ENCODE assay signal across 8 cellular contexts in genomic region chrX:155070975-155071693, GRCh38. TPM values are rescaled to one million over a fixed set of nuclear protein-coding genes. Genes with fewer than 3 reads are reported as not detected.
DNase-seq lines count a peak whose midpoint lies in the region; ATAC-seq, FAIRE-seq and TF ChIP-seq lines count a peak whose summit lies in the region.

BRCC3 (plus strand) TSS chrX:155071508; CDS start chrX:155071528, 20 bp downstream.
A gene with protein sequence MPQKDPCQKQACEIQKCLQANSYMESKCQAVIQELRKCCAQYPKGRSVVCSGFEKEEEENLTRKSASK (minus strand): TSS chrX:155071136. CDS start chrX:155064023, 7,113 bp downstream.
MTCP1 (minus strand) TSS chrX:155071136; CDS start chrX:155066010, 5,126 bp downstream.

- peak within 1 kb of the TSS; percentile 36 to 60 (median 50) for H3K4me3 ChIP-seq in adrenal gland
- peak within 1 kb of the TSS; percentile 77 for H3K4me3 ChIP-seq in left ventricle myocardium inferior
- H3K4me3 ChIP-seq in prostate gland = peak within 1 kb of the TSS; percentile 47 to 54

- H3K36me3 ChIP-seq in adrenal gland (replicated peaks in 1 of 2) (peaks cover 0 to 9% of the 10 kb centered on the region in 2 donors), left ventricle myocardium inferior (no peaks in the 10 kb centered on the region), prostate gland (no peaks in the 10 kb centered on the region)

- H3K9me3 ChIP-seq in adrenal gland (replicated peaks in 1 of 3) (no peaks in the 10 kb centered on the region), left ventricle myocardium inferior (replicated peaks) (no peaks in the 10 kb centered on the region), prostate gland (no peaks in the 10 kb centered on the region)

- whole genome bisulfite sequencing in adrenal gland, 4 donors = 1 to 42% (median 24%) methylated on average over 17 to 80 of the region's 81 CpGs; no CpG with 5 or more reads in 1 of the 4 donors
- WGBS in prostate gland = under 1% methylated on average over 17 of the region's 81 CpGs

- TF ChIP-seq POLR2A in GM12892 (IDR thresholded peaks at IDR 0.05; ENCODE audit: low read depth, low read length) (peak; percentile 90), adrenal gland (IDR thresholded peaks at IDR 0.05) (peak; percentile 51 to 74), prostate gland (IDR thresholded peaks at IDR 0.05) (peak; percentile 65)

- peak; percentile 87 for ATAC-seq in HG02763 (IDR thresholded peaks at IDR 0.05; ENCODE audit: unreplicated experiment)

- intact Hi-C loops in adrenal gland (cut with DNase I) (no loop called here), left ventricle myocardium inferior (cut with micrococcal nuclease) (no loop called here), prostate gland (cut with DNase I) (loop anchor here (5.0 kb wide), 1 partner anchor 89 kb away; no protein-coding TSS in a partner anchor)

- H3K27me3 ChIP-seq in adrenal gland = no peaks in the 10 kb centered on the region
- H3K27me3 ChIP-seq in left ventricle myocardium inferior (ENCODE audit: low read depth) = no peaks in the 10 kb centered on the region
- H3K27me3 ChIP-seq in prostate gland (replicated peaks; ENCODE audit: insufficient read depth) = no peaks in the 10 kb centered on the region

- TF ChIP-seq CTCF in adrenal gland (IDR thresholded peaks at IDR 0.05) = no peak
- TF ChIP-seq CTCF in left ventricle myocardium inferior (IDR thresholded peaks at IDR 0.05; ENCODE audit: borderline replicate concordance) = no peak
- no peak for TF ChIP-seq CTCF in prostate gland (IDR thresholded peaks at IDR 0.05)

- peak; percentile 95 for FAIRE-seq in GM12892 (lab: Jason Lieb, UNC)

- H3K4me1 ChIP-seq in adrenal gland (replicated peaks in 1 of 2) (peaks cover 0 to 10% of the 10 kb centered on the region in 2 donors), left ventricle myocardium inferior (peaks cover 28% of the 10 kb centered on the region), prostate gland (replicated peaks) (no peaks in the 10 kb centered on the region)

- peak; percentile 67 for DNase-seq in GM12892 (ENCODE audit: insufficient read length)
- DNase-seq in NCI-H1417 treated with DMSO at 0.1 percent for 48 hours (lab: John Stamatoyannopoulos, UW) = peak; percentile 49
- peak; percentile 60 to 86 (median 65) for DNase-seq in T-helper 1 cell
- DNase-seq in adrenal gland = peak; percentile 80 to 87 (median 81)
- DNase-seq in left ventricle myocardium inferior = peak; percentile 79
- peak; percentile 73 for DNase-seq in prostate gland (ENCODE audit: low spot score)
- peak; percentile 79 for DNase-seq in ureter (ENCODE audit: low spot score)

- H3K27ac ChIP-seq in adrenal gland (peak within 1 kb of the TSS; percentile 65 to 86 (median 72)), left ventricle myocardium inferior (replicated peaks) (peak within 1 kb of the TSS; percentile 90), prostate gland (peak within 1 kb of the TSS; percentile 82 to 84)

RNA-seq across cellular contexts. Expression of gene BRCC3, which starts in this region (rescaled TPM):
- 26.1 TPM for polyA plus RNA-seq in GM12892 (2012; ENCODE audit: missing spikeins)
- total RNA-seq in adrenal gland (10 to 100 TPM; 10.6 to 26.7 (median 21.2) TPM), left ventricle myocardium inferior (17.0 TPM), prostate gland (10 to 100 TPM in 1 of 2 donors, 1 to 10 TPM in 1; 10.0 to 19.3 TPM), ureter (23.3 TPM)
- 10 to 100 TPM in 1 of 3 donors, 1 to 10 TPM in 2; 7.8 to 43.0 (median 9.7) TPM for polyA plus RNA-seq in adrenal gland

RNA-seq across cellular contexts. Expression of the second gene that starts in this region (rescaled TPM):
- 14.0 TPM for polyA plus RNA-seq in GM12892 (2012; ENCODE audit: missing spikeins)
- 10 to 100 TPM in 4 of 8 donors, 1 to 10 TPM in 4; 5.9 to 32.5 (median 14.3) TPM for total RNA-seq in adrenal gland
- 10 to 100 TPM in 2 of 3 donors, 1 to 10 TPM in 1; 5.0 to 20.3 (median 17.5) TPM for polyA plus RNA-seq in adrenal gland
- total RNA-seq in left ventricle myocardium inferior = 28.1 TPM
- total RNA-seq in prostate gland = 10 to 100 TPM; 23.2 to 27.4 TPM
- 9.1 TPM for total RNA-seq in ureter

RNA-seq across cellular contexts. Expression of gene MTCP1, which starts in this region (rescaled TPM):
- 63.9 TPM for polyA plus RNA-seq in GM12892 (2012; ENCODE audit: missing spikeins)
- total RNA-seq in adrenal gland (10 to 100 TPM in 4 of 8 donors, 1 to 10 TPM in 3, not detected in 1; 1.2 to 26.2 (median 15.4) TPM), left ventricle myocardium inferior (56.9 TPM), prostate gland (10 to 100 TPM in 1 of 2 donors, under 1 TPM in 1; 0.36 to 15.8 TPM), ureter (17.7 TPM)
- polyA plus RNA-seq in adrenal gland = 100 to 1,000 TPM in 2 of 3 donors, 10 to 100 TPM in 1; 16.5 to 218 (median 119) TPM

Comparison
In these comparisons a context has a peak if more than half of its experiments do, and no peak if none do; other contexts are left out.
1. Peak in every context shown above with its lines: DNase-seq, ATAC-seq, H3K4me3 ChIP-seq and H3K27ac ChIP-seq.